In the genomic region with DNA sequence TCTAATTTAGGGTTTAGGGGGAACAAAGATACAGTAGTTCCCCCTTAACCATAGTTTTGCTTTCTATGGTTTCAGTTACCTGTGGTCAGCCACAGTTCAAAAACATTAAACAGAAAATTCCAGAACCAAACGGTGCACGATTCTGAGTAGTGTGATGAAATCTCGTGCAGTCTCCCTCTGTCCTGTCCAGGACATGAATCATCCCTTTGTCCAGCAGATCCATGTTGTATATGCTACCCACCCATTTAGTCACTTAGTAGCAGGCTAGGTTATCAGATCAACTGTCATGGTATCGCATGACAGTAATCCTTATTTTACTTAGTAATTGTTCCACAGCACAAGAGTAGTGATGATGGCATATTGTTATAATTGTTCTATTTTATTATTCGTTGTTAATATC, we compare ENCODE assay signal across 16 cellular contexts.
A peak's percentile ranks its signal among the peaks of the same experiment; 100 is the strongest.
DNase-seq lines count a peak whose midpoint lies in the region; ATAC-seq and TF ChIP-seq lines count a peak whose summit lies in the region.
"Had no signal": no experiment of that assay in that cellular context is flagged by ENCODE, and none has a peak within 500 bp of the region (broad histone marks: within the 10 kb centered on the region; RNA-seq: fewer than 3 reads in every experiment).

No MANE protein-coding gene starts in this region.

- H4K20me1 ChIP-seq in fibroblast of lung (ENCODE audit: control insufficient read depth, extremely low read depth, insufficient read depth, low read length), result no peaks in the 10 kb centered on the region
- H4K20me1 ChIP-seq: BLaER1 treated with 17β-estradiol and CSF1 and Interleukin-3, amounts not matched to agents 10 nM and 100 nM had no signal

- H3K4me3 ChIP-seq in breast epithelium, result no peak overlapping the region
- H3K4me3 ChIP-seq in fibroblast of lung (replicated peaks in 1 of 4; ENCODE audit: control extremely low read depth in 1 of 4, insufficient read depth in 1 of 4, low read depth in 3 of 4, low read length in 4 of 4), result no peak overlapping the region
- no peak overlapping the region for H3K4me3 ChIP-seq in CD8-positive, alpha-beta T cell (ENCODE audit: low read depth, low read length)
- no peak overlapping the region for H3K4me3 ChIP-seq in effector memory CD4-positive, alpha-beta T cell (ENCODE audit: insufficient read depth, low read depth, low read length, poor library complexity, severe bottlenecking)
- H3K4me3 ChIP-seq: BLaER1 treated with 17β-estradiol and CSF1 and Interleukin-3, amounts not matched to agents 10 nM and 100 nM; MG63; SJSA1 had no signal

- no peak for TF ChIP-seq POLR2A in breast epithelium (IDR thresholded peaks at IDR 0.05)

- intact Hi-C loops in MCF 10A (cut with micrococcal nuclease), result no loop called here
- intact Hi-C loops in breast epithelium (cut with DNase I; ENCODE audit: low total_unique reads), result no loop called here
- intact Hi-C loops in CD8-positive, alpha-beta T cell (cut with DNase I, micrococcal nuclease), result no loop called here

- no peak overlapping the region for H3K27ac Mint-ChIP-seq in MCF 10A (ENCODE audit: low read depth, unreplicated experiment)
- no peak overlapping the region for H3K27ac Mint-ChIP-seq in CD8-positive, alpha-beta T cell

- ATAC-seq in SK-N-SH treated with all-trans-retinoic acid at 6 μM for 48 hours, result peak; percentile 53; the same call in 2 of the 3 replicates
- ATAC-seq in GM19452 (IDR thresholded peaks at IDR 0.05; ENCODE audit: unreplicated experiment), result no peak
- ATAC-seq in CD8-positive, alpha-beta T cell, result no peak

- BruUV-seq in MCF 10A (replicated peaks; lab: Mats Ljungman, UMichigan), result no TSS peak

- no peak overlapping the region for H3K27ac ChIP-seq in breast epithelium
- H3K27ac ChIP-seq in fibroblast of lung (ENCODE audit: insufficient read depth, low read length), result no peak overlapping the region
- no peak overlapping the region for H3K27ac ChIP-seq in CD8-positive, alpha-beta T cell (ENCODE audit: low read depth, low read length)
- no peak overlapping the region for H3K27ac ChIP-seq in effector memory CD4-positive, alpha-beta T cell (ENCODE audit: insufficient read depth, low read length, poor library complexity, severe bottlenecking)
- H3K27ac ChIP-seq: 22Rv1; BLaER1 treated with 17β-estradiol and CSF1 and Interleukin-3, amounts not matched to agents 10 nM and 100 nM; RWPE1; SJSA1 had no signal

- H3K9ac ChIP-seq in fibroblast of lung (ENCODE audit: insufficient read depth, low read length), result no peak overlapping the region
- H3K9ac ChIP-seq: BLaER1 treated with 17β-estradiol and CSF1 and Interleukin-3, amounts not matched to agents 10 nM and 100 nM had no signal

- H3K4me3 Mint-ChIP-seq in MCF 10A (ENCODE audit: unreplicated experiment), result no peak overlapping the region
- no peak overlapping the region for H3K4me3 Mint-ChIP-seq in CD8-positive, alpha-beta T cell

- no peaks in the 10 kb centered on the region for H3K79me2 ChIP-seq in fibroblast of lung (ENCODE audit: control insufficient read depth, insufficient read depth, low read length)

- H2AFZ ChIP-seq in fibroblast of lung (ENCODE audit: low read length), result no peak overlapping the region

- CTCF ChIA-PET in MCF 10A (lab: Yijun Ruan, JAX), result no interaction called here
- CTCF ChIA-PET in CD8-positive, alpha-beta T cell (lab: Charles Lee), result no interaction called here

- no peaks in the 10 kb centered on the region for H3K27me3 Mint-ChIP-seq in MCF 10A (ENCODE audit: insufficient read depth, unreplicated experiment)
- no peaks in the 10 kb centered on the region for H3K27me3 Mint-ChIP-seq in CD8-positive, alpha-beta T cell (ENCODE audit: low read depth)

- H3K4me2 ChIP-seq in fibroblast of lung (ENCODE audit: extremely low read depth, insufficient read depth, low read length), result no peak overlapping the region
- H3K4me2 ChIP-seq: BLaER1 treated with 17β-estradiol and CSF1 and Interleukin-3, amounts not matched to agents 10 nM and 100 nM had no signal

- H3K27me3 ChIP-seq in breast epithelium (no peaks in the 10 kb centered on the region), fibroblast of lung (ENCODE audit: control insufficient read depth, insufficient read depth, low read length) (no peaks in the 10 kb centered on the region)
- no peaks in the 10 kb centered on the region for H3K27me3 ChIP-seq in CD8-positive, alpha-beta T cell (ENCODE audit: insufficient read depth, low read length)
- H3K27me3 ChIP-seq in effector memory CD4-positive, alpha-beta T cell (replicated peaks; ENCODE audit: control insufficient read depth, insufficient read depth, low read length, poor library complexity, severe bottlenecking), result no peaks in the 10 kb centered on the region
- H3K27me3 ChIP-seq: BLaER1 treated with 17β-estradiol and CSF1 and Interleukin-3, amounts not matched to agents 10 nM and 100 nM; MG63; SJSA1 had no signal

- no peaks in the 10 kb centered on the region for H3K4me1 Mint-ChIP-seq in MCF 10A (ENCODE audit: insufficient read depth, unreplicated experiment)
- H3K4me1 Mint-ChIP-seq in CD8-positive, alpha-beta T cell (ENCODE audit: low read depth), result no peaks in the 10 kb centered on the region

- no peaks in the 10 kb centered on the region for H3K36me3 ChIP-seq in breast epithelium
- H3K36me3 ChIP-seq in fibroblast of lung (ENCODE audit: control insufficient read depth, insufficient read depth, low read length), result no peaks in the 10 kb centered on the region
- H3K36me3 ChIP-seq in CD8-positive, alpha-beta T cell (ENCODE audit: insufficient read depth, low read length), result no peaks in the 10 kb centered on the region
- no peaks in the 10 kb centered on the region for H3K36me3 ChIP-seq in effector memory CD4-positive, alpha-beta T cell (ENCODE audit: control insufficient read depth, insufficient read depth, low read length)
- H3K36me3 ChIP-seq: BLaER1 treated with 17β-estradiol and CSF1 and Interleukin-3, amounts not matched to agents 10 nM and 100 nM; MG63; SJSA1 had no signal

- H3K4me1 ChIP-seq in breast epithelium (no peaks in the 10 kb centered on the region), fibroblast of lung (ENCODE audit: control insufficient read depth, extremely low read depth, insufficient read depth, low read length) (no peaks in the 10 kb centered on the region)
- H3K4me1 ChIP-seq in CD8-positive, alpha-beta T cell (ENCODE audit: insufficient read depth, low read length), result no peaks in the 10 kb centered on the region
- H3K4me1 ChIP-seq in effector memory CD4-positive, alpha-beta T cell (ENCODE audit: control insufficient read depth, insufficient read depth, low read length, poor library complexity, severe bottlenecking), result no peaks in the 10 kb centered on the region
- H3K4me1 ChIP-seq: BLaER1 treated with 17β-estradiol and CSF1 and Interleukin-3, amounts not matched to agents 10 nM and 100 nM; SJSA1 had no signal

- H3K9me3 ChIP-seq in breast epithelium, result no peaks in the 10 kb centered on the region
- no peaks in the 10 kb centered on the region for H3K9me3 ChIP-seq in fibroblast of lung (ENCODE audit: control insufficient read depth, insufficient read depth, low read depth, low read length)
- no peaks in the 10 kb centered on the region for H3K9me3 ChIP-seq in CD8-positive, alpha-beta T cell (ENCODE audit: low read length)
- H3K9me3 ChIP-seq in effector memory CD4-positive, alpha-beta T cell (ENCODE audit: control insufficient read depth, low read length), result no peaks in the 10 kb centered on the region
- H3K9me3 ChIP-seq: BLaER1 treated with 17β-estradiol and CSF1 and Interleukin-3, amounts not matched to agents 10 nM and 100 nM; MG63; SJSA1 had no signal

- no peaks in the 10 kb centered on the region for H3K9me3 Mint-ChIP-seq in MCF 10A (ENCODE audit: unreplicated experiment)
- H3K9me3 Mint-ChIP-seq in CD8-positive, alpha-beta T cell, result peaks cover 8% of the 10 kb centered on the region

- POLR2A ChIA-PET in MCF 10A (lab: Yijun Ruan, JAX), result interaction anchor here (0.6 kb wide), 1 partner anchor 880 kb away, joined by 4 read pairs; no protein-coding TSS in a partner anchor
- POLR2A ChIA-PET in CD8-positive, alpha-beta T cell (lab: Charles Lee), result no interaction called here

- DNase-seq in MCF 10A (ENCODE audit: unreplicated experiment) (peak; percentile 26), breast epithelium (ENCODE audit: low spot score in 2 of 2) (no peak), fibroblast of lung (ENCODE audit: low read depth in 2 of 2) (peak; percentile 19 to 60), ecto neural progenitor cell (ENCODE audit: low spot score) (no peak)
- no peak for DNase-seq in CD8-positive, alpha-beta T cell
- no peak for DNase-seq in effector memory CD4-positive, alpha-beta T cell
- DNase-seq: KBM-7, MG63, NCI-H1105 treated with DMSO at 0.1 percent for 48 hours, NCI-H187 treated with DMSO at 0.1 percent for 48 hours had no signal

- TF ChIP-seq CTCF in MCF 10A (IDR thresholded peaks at IDR 0.05; ENCODE audit: unreplicated experiment) (no peak), breast epithelium (IDR thresholded peaks at IDR 0.05) (no peak), fibroblast of lung (conservative IDR thresholded peaks at IDR 0.05 in 1 of 2, IDR thresholded peaks at IDR 0.05 in 1 of 2; ENCODE audit: low read depth in 1 of 2, low read length in 2 of 2) (no peak)
- no peak for TF ChIP-seq CTCF in CD8-positive, alpha-beta T cell (IDR thresholded peaks at IDR 0.05)

- no peaks in the 10 kb centered on the region for H3K36me3 Mint-ChIP-seq in MCF 10A (ENCODE audit: insufficient read depth, unreplicated experiment)
- H3K36me3 Mint-ChIP-seq in CD8-positive, alpha-beta T cell, result no peaks in the 10 kb centered on the region

TF ChIP-seq in SK-N-SH treated with all-trans-retinoic acid at 6 μM for 48 hours, 23 proteins besides CTCF, POLR2A, EP300 and RAD21:
- TF ChIP-seq CSDC2 (CRISPR knock-in tag; IDR thresholded peaks at IDR 0.05) (no peak), ESRRG (CRISPR knock-in tag; IDR thresholded peaks at IDR 0.05) (no peak)

Comparison
In these comparisons a context has a peak if more than half of its experiments do, and no peak if none do; other contexts are left out.
1. DNase-seq: peak in MCF 10A (single experiment) and fibroblast of lung (2 of 2); none in breast epithelium (0 of 2), CD8-positive, alpha-beta T cell (0 of 7), ecto neural progenitor cell (single experiment) and effector memory CD4-positive, alpha-beta T cell (0 of 3).